1 cellular context compared by ENCODE assay signal in genomic region chr13:19150712-19151228, GRCh38.
TF ChIP-seq lines count a peak whose summit lies in the region.

No MANE protein-coding gene starts in this region.

TF ChIP-seq in liver, 16 proteins besides CTCF, POLR2A, EP300 and RAD21 (continued from another document):
- TF ChIP-seq RXRA (IDR thresholded peaks at IDR 0.05) (no peak), JUND (IDR thresholded peaks at IDR 0.05) (no peak), HNF4A (conservative IDR thresholded peaks at IDR 0.05) (no peak), HNF4G (IDR thresholded peaks at IDR 0.05) (no peak)
